ENCODE assay signal across 6 cellular contexts in the genomic region with DNA sequence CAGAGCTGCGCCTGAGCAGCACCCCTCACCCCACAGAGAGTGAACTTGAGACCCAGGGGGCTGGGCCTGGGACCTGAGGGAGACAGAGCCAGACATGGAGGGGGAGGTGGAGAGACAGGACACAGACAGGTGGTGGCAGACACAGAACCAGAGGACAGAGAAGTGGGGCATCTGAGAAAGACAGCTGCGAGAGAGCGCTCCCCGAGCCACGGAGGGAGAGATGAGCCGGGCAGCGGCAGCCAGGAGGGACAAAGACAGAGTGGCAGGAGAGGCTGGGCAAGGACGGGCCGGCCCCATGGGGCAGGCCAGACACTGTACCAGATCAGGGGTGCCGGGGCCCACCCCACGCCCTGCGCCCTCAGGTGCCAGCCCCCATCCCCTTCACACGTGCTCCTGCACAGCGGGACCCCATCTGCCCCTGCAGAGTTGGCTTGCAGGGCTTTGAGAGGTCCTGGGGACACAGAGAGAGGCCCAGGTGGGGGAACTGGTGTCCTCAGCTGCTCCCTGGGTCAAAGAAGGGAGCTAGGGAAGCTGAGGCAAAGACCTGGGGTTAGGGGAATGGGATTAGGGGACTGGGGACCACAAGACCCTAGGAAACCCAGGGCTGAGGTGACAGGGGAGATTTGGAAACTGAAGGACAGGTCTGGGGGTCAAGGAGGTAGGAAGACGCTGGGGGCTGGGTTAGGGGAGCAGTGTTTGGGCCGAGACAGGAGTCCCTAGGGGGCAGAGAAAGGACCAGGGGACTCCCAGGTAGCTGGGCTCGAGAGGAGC. TPM values are rescaled to one million over a fixed set of nuclear protein-coding genes. Genes with fewer than 3 reads are reported as not detected.
DNase-seq lines count a peak whose midpoint lies in the region; ATAC-seq and TF ChIP-seq lines count a peak whose summit lies in the region.

No MANE protein-coding gene starts in this region.

- no peak overlapping the region for H3K4me3 ChIP-seq in PC-9
- H3K4me3 ChIP-seq in fibroblast of lung (replicated peaks in 1 of 4; ENCODE audit: control extremely low read depth in 1 of 4, insufficient read depth in 1 of 4, low read depth in 3 of 4, low read length in 4 of 4), result peak overlapping the region in 1 of 4 experiments; percentile 27
- H3K4me3 ChIP-seq in skeletal muscle cell (ENCODE audit: low read depth, low read length), result peak overlapping the region; percentile 42

- H3K27ac ChIP-seq in PC-9 (no peak overlapping the region), fibroblast of lung (ENCODE audit: insufficient read depth, low read length) (no peak overlapping the region)

- no TSS peak for BruUV-seq in PC-9 (replicated peaks; lab: Mats Ljungman, UMichigan)

- ATAC-seq in GM18858 (IDR thresholded peaks at IDR 0.05; ENCODE audit: unreplicated experiment), result no peak
- no peak for ATAC-seq in GM18868 (IDR thresholded peaks at IDR 0.05; ENCODE audit: unreplicated experiment)

- peak overlapping the region; percentile 19; the same call in 1 of the 2 replicates for H3K4me2 ChIP-seq in PC-9
- peak overlapping the region; percentile 23 for H3K4me2 ChIP-seq in fibroblast of lung (ENCODE audit: extremely low read depth, insufficient read depth, low read length)

- POLR2A ChIA-PET in PC-9 (lab: Charles Lee; ENCODE audit: unreplicated experiment), result interaction anchor here (0.6 kb wide), 1 partner anchor 89 kb away, joined by 4 read pairs; no protein-coding TSS in a partner anchor

- intact Hi-C loops in PC-9 (cut with micrococcal nuclease; ENCODE audit: unreplicated experiment), result loop anchor here (10.0 kb wide), 2 partner anchors 425 to 605 kb away; partner anchors contain the start of gene ZSCAN20

- no peaks in the 10 kb centered on the region for H4K20me1 ChIP-seq in PC-9 (ENCODE audit: insufficient read depth)
- H4K20me1 ChIP-seq in fibroblast of lung (ENCODE audit: control insufficient read depth, extremely low read depth, insufficient read depth, low read length), result no peaks in the 10 kb centered on the region

- H3F3A ChIP-seq in PC-9 (ENCODE audit: insufficient read depth, low read depth), result peaks cover 13% of the 10 kb centered on the region; the same call in 1 of the 2 replicates

- H3K4me1 ChIP-seq in PC-9 (replicated peaks; ENCODE audit: insufficient read depth) (no peaks in the 10 kb centered on the region), fibroblast of lung (ENCODE audit: control insufficient read depth, extremely low read depth, insufficient read depth, low read length) (no peaks in the 10 kb centered on the region)

- CTCF ChIA-PET in PC-9 (lab: Charles Lee), result no interaction called here

- H3K79me2 ChIP-seq in PC-9 (ENCODE audit: low read depth) (no peaks in the 10 kb centered on the region), fibroblast of lung (ENCODE audit: control insufficient read depth, insufficient read depth, low read length) (no peaks in the 10 kb centered on the region)

- H3K9me2 ChIP-seq in PC-9 (ENCODE audit: insufficient read depth), result no peaks in the 10 kb centered on the region

- DNase-seq in PC-9 (no peak), fibroblast of lung (ENCODE audit: low read depth in 2 of 2) (no peak), skeletal muscle cell (ENCODE audit: low read depth) (no peak), cortex of kidney (lab: John Stamatoyannopoulos, UW) (no peak)

- TF ChIP-seq CTCF in PC-9 (conservative IDR thresholded peaks at IDR 0.05) (no peak), fibroblast of lung (conservative IDR thresholded peaks at IDR 0.05 in 1 of 2, IDR thresholded peaks at IDR 0.05 in 1 of 2; ENCODE audit: low read depth in 1 of 2, low read length in 2 of 2) (no peak)

- H3K36me3 ChIP-seq in PC-9 (ENCODE audit: low read depth), result no peaks in the 10 kb centered on the region
- no peaks in the 10 kb centered on the region for H3K36me3 ChIP-seq in fibroblast of lung (ENCODE audit: control insufficient read depth, insufficient read depth, low read length)

- H3K27me3 ChIP-seq in PC-9 (ENCODE audit: insufficient read depth, low read depth), result peaks cover 19% of the 10 kb centered on the region
- peaks cover 12% of the 10 kb centered on the region for H3K27me3 ChIP-seq in fibroblast of lung (ENCODE audit: control insufficient read depth, insufficient read depth, low read length)

- H3K9me3 ChIP-seq in PC-9 (ENCODE audit: insufficient read depth, low read depth) (no peaks in the 10 kb centered on the region), fibroblast of lung (ENCODE audit: control insufficient read depth, insufficient read depth, low read depth, low read length) (no peaks in the 10 kb centered on the region)

- H3K9ac ChIP-seq in fibroblast of lung (ENCODE audit: insufficient read depth, low read length), result no peak overlapping the region

- no peak overlapping the region for H2AFZ ChIP-seq in PC-9
- H2AFZ ChIP-seq in fibroblast of lung (ENCODE audit: low read length), result no peak overlapping the region

RNA-seq across cellular contexts. Expression of gene FNDC5, which starts 0.7 kb away (rescaled TPM):
- total RNA-seq in PC-9 (2021) (not detected in 2 replicates), fibroblast of lung (0.33 and 1.0 TPM in 2 replicates)
- 0.38 and 1.6 TPM in 2 replicates for polyA plus RNA-seq in fibroblast of lung
- 0.43 and 2.5 TPM in 2 replicates for polyA plus RNA-seq in fibroblast of lung (2012)
- not detected in 2 replicates for polyA minus RNA-seq in fibroblast of lung (ENCODE audit: low replicate concordance)

RNA-seq across cellular contexts. Expression of gene HPCA, which starts 16.3 kb away (rescaled TPM):
- total RNA-seq in PC-9 (2021) (not detected in 2 replicates), fibroblast of lung (0.33 TPM in 1 of 2 replicates, not detected in the other)
- 0.06 TPM in 1 of 2 replicates, not detected in the other for polyA plus RNA-seq in fibroblast of lung
- 0.16 TPM in 1 of 2 replicates, not detected in the other for polyA plus RNA-seq in fibroblast of lung (2012)
- not detected in 2 replicates for polyA minus RNA-seq in fibroblast of lung (ENCODE audit: low replicate concordance)

RNA-seq across cellular contexts. Expression of gene TMEM54, which starts 31.2 kb away (rescaled TPM):
- 102 and 132 TPM in 2 replicates for total RNA-seq in PC-9 (2021)
- 57.5 and 69.9 TPM in 2 replicates for total RNA-seq in fibroblast of lung
- polyA plus RNA-seq in fibroblast of lung, result 24.2 and 38.1 TPM in 2 replicates
- 36.6 and 61.1 TPM in 2 replicates for polyA plus RNA-seq in fibroblast of lung (2012)
- polyA minus RNA-seq in fibroblast of lung (ENCODE audit: low replicate concordance), result 59.7 and 87.2 TPM in 2 replicates

RNA-seq across cellular contexts. Expression of gene S100PBP, which starts 52.6 kb away (rescaled TPM):
- total RNA-seq in PC-9 (2021), result 42.4 and 47.0 TPM in 2 replicates
- total RNA-seq in fibroblast of lung, result 26.7 and 36.3 TPM in 2 replicates
- polyA plus RNA-seq in fibroblast of lung, result 30.7 and 41.8 TPM in 2 replicates
- polyA plus RNA-seq in fibroblast of lung (2012), result 13.0 and 15.4 TPM in 2 replicates
- polyA minus RNA-seq in fibroblast of lung (ENCODE audit: low replicate concordance), result 3.4 and 6.3 TPM in 2 replicates

RNA-seq across cellular contexts. Expression of gene YARS1, which starts 52.9 kb away (rescaled TPM):
- total RNA-seq in PC-9 (2021) (180 and 187 TPM in 2 replicates), fibroblast of lung (217 and 295 TPM in 2 replicates)
- polyA plus RNA-seq in fibroblast of lung, result 85.8 and 94.4 TPM in 2 replicates
- polyA plus RNA-seq in fibroblast of lung (2012), result 92.4 and 93.0 TPM in 2 replicates
- 197 and 205 TPM in 2 replicates for polyA minus RNA-seq in fibroblast of lung (ENCODE audit: low replicate concordance)
